Comparison of ENCODE assay signal across 1 cellular context in the genomic region with DNA sequence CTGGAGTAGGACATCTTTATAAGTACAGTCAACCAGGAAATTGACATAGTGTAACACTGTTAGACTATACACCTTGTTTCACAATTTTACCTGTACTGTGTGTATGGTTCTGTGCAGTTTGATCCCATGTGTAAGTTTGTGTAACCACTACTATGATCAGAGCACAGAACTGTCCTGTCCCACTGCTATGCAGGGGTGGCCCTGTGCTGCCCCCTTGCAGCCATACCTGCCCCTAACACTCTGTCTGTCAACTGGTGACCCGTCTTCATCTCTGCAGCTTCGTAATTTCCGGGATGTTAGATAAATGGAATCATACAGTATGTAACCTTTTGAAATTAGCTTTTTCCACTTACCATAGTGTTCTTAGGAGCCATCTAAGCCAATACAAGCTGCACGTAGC.
TF ChIP-seq lines count a peak whose summit lies in the region.

No MANE protein-coding gene starts in this region.

TF ChIP-seq in H1, 55 proteins besides CTCF, POLR2A, EP300 and RAD21:
- TF ChIP-seq KDM4A (IDR thresholded peaks at IDR 0.05; ENCODE audit: low read depth, low read length, severe bottlenecking) (no peak), RXRA (IDR thresholded peaks at IDR 0.05; ENCODE audit: insufficient read depth, low read depth, low read length) (no peak), BCL11A (IDR thresholded peaks at IDR 0.05; ENCODE audit: low read depth in 2 of 2, low read length in 2 of 2) (no peak), E2F6 (IDR thresholded peaks at IDR 0.05) (no peak)
TF ChIP-seq in H1: peak in this region for 0.
